ENCODE assay signal across 8 cellular contexts in the genomic region with DNA sequence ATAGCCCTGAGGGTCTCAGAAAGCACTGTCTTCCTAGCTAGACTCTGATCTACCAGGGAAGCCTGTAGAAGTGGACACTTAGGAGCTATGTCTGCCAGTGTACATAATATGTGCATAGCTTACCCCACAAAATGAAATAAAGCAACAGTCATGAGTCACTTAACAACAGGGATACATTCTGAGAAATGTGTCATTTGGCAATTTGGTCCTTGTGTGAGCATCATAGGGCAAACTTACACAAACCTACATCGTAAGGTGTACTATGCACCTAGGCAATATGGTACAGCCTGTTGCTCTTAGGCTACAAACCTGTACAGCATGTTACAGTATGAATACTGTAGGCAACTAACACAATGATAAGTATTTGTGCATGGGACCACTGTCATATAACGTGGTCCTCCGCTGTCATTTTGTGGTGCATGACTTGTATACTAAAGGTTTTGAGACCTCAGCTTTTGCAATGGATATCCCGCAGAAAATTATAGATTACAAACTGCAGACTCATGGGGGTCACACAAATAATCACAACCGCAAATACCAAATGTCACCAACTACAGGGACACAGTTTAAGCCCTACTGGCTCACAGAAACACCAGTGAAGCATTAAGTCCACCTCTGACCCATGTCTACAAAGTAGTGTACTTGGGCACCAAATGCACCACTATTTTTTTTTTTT. TPM values are rescaled to one million over a fixed set of nuclear protein-coding genes. Genes with fewer than 3 reads are reported as not detected.
DNase-seq lines count a peak whose midpoint lies in the region; ATAC-seq lines count a peak whose summit lies in the region.

No MANE protein-coding gene starts in this region.

- peak overlapping the region; percentile 96 for H3K4me3 Mint-ChIP-seq in T-helper 1 cell treated with Interleukin-12 subunit alpha and Interleukin-12 subunit beta and Interleukin-4 antibody, amounts not matched to agents 30 μg/mL and 1 μg/mL, for 36 hours
- peak overlapping the region; percentile 88 for H3K4me3 Mint-ChIP-seq in activated CD4-positive, alpha-beta memory T cell treated with anti-CD3 and anti-CD28 coated beads, Interleukin-2, amount 10 ng/mL, durations not matched to agents 7 days and 5 days
- peak overlapping the region; percentile 92 to 94 for H3K4me3 Mint-ChIP-seq in stimulated activated naive CD8-positive, alpha-beta T cell treated with anti-CD3 and anti-CD28 coated beads, Interleukin-15, amount 100 ng/mL, for 72 hours

- CTCF ChIA-PET in activated CD4-positive, alpha-beta memory T cell treated with anti-CD3 and anti-CD28 coated beads, Interleukin-2, amount 10 ng/mL, durations not matched to agents 7 days and 5 days (lab: Charles Lee) = interaction anchor here (0.6 kb wide), 1 partner anchor 630 kb away, joined by 3 read pairs; no protein-coding TSS in a partner anchor

- intact Hi-C loops in head of caudate nucleus (cut with DNase I) = no loop called here

- no peaks in the 10 kb centered on the region for H3K27me3 Mint-ChIP-seq in T-helper 1 cell treated with Interleukin-12 subunit alpha and Interleukin-12 subunit beta and Interleukin-4 antibody, amounts not matched to agents 30 μg/mL and 1 μg/mL, for 36 hours (ENCODE audit: low read depth)
- no peaks in the 10 kb centered on the region for H3K27me3 Mint-ChIP-seq in activated CD4-positive, alpha-beta memory T cell treated with anti-CD3 and anti-CD28 coated beads, Interleukin-2, amount 10 ng/mL, durations not matched to agents 7 days and 5 days
- no peaks in the 10 kb centered on the region for H3K27me3 Mint-ChIP-seq in stimulated activated naive CD8-positive, alpha-beta T cell treated with anti-CD3 and anti-CD28 coated beads, Interleukin-15, amount 100 ng/mL, for 72 hours

- POLR2A ChIA-PET in activated CD4-positive, alpha-beta memory T cell treated with anti-CD3 and anti-CD28 coated beads, Interleukin-2, amount 10 ng/mL, durations not matched to agents 7 days and 5 days (lab: Charles Lee) = interaction anchor here (0.9 to 1.4 kb wide), 4 partner anchors 11 to 35 kb away, joined by 3 to 5 read pairs (median 4); partner anchors contain the start of gene MRPS24

- no peak overlapping the region for H3K27ac Mint-ChIP-seq in T-helper 1 cell treated with Interleukin-12 subunit alpha and Interleukin-12 subunit beta and Interleukin-4 antibody, amounts not matched to agents 30 μg/mL and 1 μg/mL, for 36 hours
- no peak overlapping the region for H3K27ac Mint-ChIP-seq in activated CD4-positive, alpha-beta memory T cell treated with anti-CD3 and anti-CD28 coated beads, Interleukin-2, amount 10 ng/mL, durations not matched to agents 7 days and 5 days
- H3K27ac Mint-ChIP-seq in stimulated activated naive CD8-positive, alpha-beta T cell treated with anti-CD3 and anti-CD28 coated beads, Interleukin-15, amount 100 ng/mL, for 72 hours = no peak overlapping the region

- no peak for DNase-seq in T-helper 1 cell
- no peak for DNase-seq in activated CD4-positive, alpha-beta memory T cell treated with anti-CD3 and anti-CD28 coated beads, Interleukin-2, amount 10 ng/mL, durations not matched to agents 7 days and 5 days
- peak; percentile 24 for DNase-seq in hepatic stellate cell (ENCODE audit: low spot score)
- DNase-seq in stimulated activated naive CD8-positive, alpha-beta T cell treated with anti-CD3 and anti-CD28 coated beads, Interleukin-15, amount 100 ng/mL, for 72 hours = no peak
- no peak for DNase-seq in DMS 273 treated with DMSO at 0.1 percent for 48 hours (lab: John Stamatoyannopoulos, UW)
- no peak for DNase-seq in head of caudate nucleus
- DNase-seq in SW 1271 (lab: John Stamatoyannopoulos, UW) = no peak

- no peaks in the 10 kb centered on the region for H3K9me3 Mint-ChIP-seq in T-helper 1 cell treated with Interleukin-12 subunit alpha and Interleukin-12 subunit beta and Interleukin-4 antibody, amounts not matched to agents 30 μg/mL and 1 μg/mL, for 36 hours
- H3K9me3 Mint-ChIP-seq in activated CD4-positive, alpha-beta memory T cell treated with anti-CD3 and anti-CD28 coated beads, Interleukin-2, amount 10 ng/mL, durations not matched to agents 7 days and 5 days = no peaks in the 10 kb centered on the region
- H3K9me3 Mint-ChIP-seq in stimulated activated naive CD8-positive, alpha-beta T cell treated with anti-CD3 and anti-CD28 coated beads, Interleukin-15, amount 100 ng/mL, for 72 hours = no peaks in the 10 kb centered on the region

- peaks cover 9% of the 10 kb centered on the region for H3K36me3 Mint-ChIP-seq in T-helper 1 cell treated with Interleukin-12 subunit alpha and Interleukin-12 subunit beta and Interleukin-4 antibody, amounts not matched to agents 30 μg/mL and 1 μg/mL, for 36 hours (ENCODE audit: low read depth)
- H3K36me3 Mint-ChIP-seq in activated CD4-positive, alpha-beta memory T cell treated with anti-CD3 and anti-CD28 coated beads, Interleukin-2, amount 10 ng/mL, durations not matched to agents 7 days and 5 days (ENCODE audit: low read depth) = no peaks in the 10 kb centered on the region

- peaks cover 24% of the 10 kb centered on the region for H3K4me1 Mint-ChIP-seq in T-helper 1 cell treated with Interleukin-12 subunit alpha and Interleukin-12 subunit beta and Interleukin-4 antibody, amounts not matched to agents 30 μg/mL and 1 μg/mL, for 36 hours (ENCODE audit: low read depth)
- H3K4me1 Mint-ChIP-seq in activated CD4-positive, alpha-beta memory T cell treated with anti-CD3 and anti-CD28 coated beads, Interleukin-2, amount 10 ng/mL, durations not matched to agents 7 days and 5 days = peaks cover 24% of the 10 kb centered on the region
- peaks cover 43% of the 10 kb centered on the region for H3K4me1 Mint-ChIP-seq in stimulated activated naive CD8-positive, alpha-beta T cell treated with anti-CD3 and anti-CD28 coated beads, Interleukin-15, amount 100 ng/mL, for 72 hours

- peak; percentile 59 for ATAC-seq in stimulated activated naive CD8-positive, alpha-beta T cell treated with anti-CD3 and anti-CD28 coated beads, Interleukin-15, amount 100 ng/mL, for 72 hours

RNA-seq across cellular contexts. Expression of gene URGCP, which starts 1.7 kb away (rescaled TPM):
- total RNA-seq in activated CD4-positive, alpha-beta memory T cell treated with anti-CD3 and anti-CD28 coated beads, Interleukin-2, amount 10 ng/mL, durations not matched to agents 7 days and 5 days = 10 to 100 TPM; 19.8 to 20.1 TPM

RNA-seq across cellular contexts. Expression of gene UBE2D4, which starts 21.6 kb away (rescaled TPM):
- total RNA-seq in activated CD4-positive, alpha-beta memory T cell treated with anti-CD3 and anti-CD28 coated beads, Interleukin-2, amount 10 ng/mL, durations not matched to agents 7 days and 5 days = 1 to 10 TPM; 5.3 to 6.8 TPM

RNA-seq across cellular contexts. Expression of gene MRPS24, which starts 35.4 kb away (rescaled TPM):
- total RNA-seq in activated CD4-positive, alpha-beta memory T cell treated with anti-CD3 and anti-CD28 coated beads, Interleukin-2, amount 10 ng/mL, durations not matched to agents 7 days and 5 days = 10 to 100 TPM; 74.6 to 76.5 TPM
